Comparison of ENCODE assay signal across 1 cellular context in the genomic region with DNA sequence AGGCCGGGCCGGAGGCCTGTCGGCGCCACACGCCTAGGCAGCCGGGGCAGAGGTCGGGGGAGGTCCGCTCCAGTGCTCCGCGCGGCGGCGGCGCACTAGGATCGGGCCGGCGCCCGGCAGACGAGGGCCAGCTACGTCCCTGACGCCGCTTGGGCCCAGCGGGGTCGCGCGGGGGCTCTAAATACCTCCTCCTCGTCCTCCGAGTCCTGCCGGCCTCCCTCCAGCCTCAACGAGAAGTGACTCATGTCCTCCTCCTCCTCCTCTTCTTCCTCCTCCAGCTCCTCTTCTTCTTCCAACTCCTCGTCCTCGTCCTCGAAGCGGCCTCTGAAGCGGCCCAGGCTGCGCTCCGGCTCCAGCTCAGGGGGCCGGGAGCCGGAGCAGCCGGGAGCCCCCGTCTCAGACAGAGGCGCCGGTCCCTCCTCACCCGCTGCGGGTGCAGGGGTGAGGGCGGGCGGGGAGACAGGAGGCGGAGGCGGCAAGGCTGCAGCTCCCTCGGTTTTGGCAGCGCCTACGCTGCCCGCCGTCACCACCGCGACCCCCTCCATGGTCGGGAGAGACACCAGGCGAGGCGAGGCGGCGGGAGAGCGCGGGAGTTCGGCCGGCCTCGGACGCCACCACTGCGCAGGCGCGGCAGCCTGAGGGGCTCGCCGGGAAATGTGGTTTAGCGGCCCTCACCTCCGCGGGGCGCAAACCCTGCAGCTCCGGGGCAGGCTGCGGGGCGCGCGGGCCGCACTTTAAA.
TF ChIP-seq lines count a peak whose summit lies in the region.

Gene PCGF6, minus strand, starts transcription at position 619 of the 739 bp plus-strand sequence. Its CDS starts 74 bp downstream, at position 545.

TF ChIP-seq in K562, 482 proteins besides CTCF, POLR2A, EP300 and RAD21 (continued from another document and continues in another):
- TF ChIP-seq TFAM (CRISPR knock-in tag; conservative IDR thresholded peaks at IDR 0.05) (no peak), ZNF143 (CRISPR knock-in tag; IDR thresholded peaks at IDR 0.05) (peak; percentile 71), DDX20 (tag; IDR thresholded peaks at IDR 0.05; ENCODE audit: low read depth) (no peak), SRSF7 (optimal IDR thresholded peaks at IDR 0.05; ENCODE audit: low read depth, low read length) (no peak), ZNF75A (CRISPR knock-in tag; IDR thresholded peaks at IDR 0.05) (no peak), RCOR1 (IDR thresholded peaks at IDR 0.05; ENCODE audit: borderline replicate concordance in 1 of 2, low read depth in 2 of 2, low read length in 2 of 2) (no peak), SMARCA5 (IDR thresholded peaks at IDR 0.05) (no peak), RBM39 (optimal IDR thresholded peaks at IDR 0.05; ENCODE audit: low read depth, low read length) (no peak), ZNF57 (CRISPR knock-in tag; IDR thresholded peaks at IDR 0.05) (no peak), KAT8 (IDR thresholded peaks at IDR 0.05; ENCODE audit: low read depth) (no peak), TEAD4 (IDR thresholded peaks at IDR 0.05; ENCODE audit: low read length) (no peak), TEAD4 (CRISPR knock-in tag; IDR thresholded peaks at IDR 0.05; ENCODE audit: borderline replicate concordance) (no peak), SMAD3 (CRISPR knock-in tag; conservative IDR thresholded peaks at IDR 0.05) (no peak), FOXA3 (CRISPR knock-in tag; conservative IDR thresholded peaks at IDR 0.05 in 1 of 2, IDR thresholded peaks at IDR 0.05 in 1 of 2) (no peak), KDM5B (IDR thresholded peaks at IDR 0.05; ENCODE audit: insufficient replicate concordance, low read depth, low read length) (no peak), ZFP91 (CRISPR knock-in tag; IDR thresholded peaks at IDR 0.05) (0 out of 2 replicates have a peak, but pooled peaks have one; percentile 58), ZBTB7A (IDR thresholded peaks at IDR 0.05; ENCODE audit: borderline replicate concordance, control insufficient read depth, low read depth, low read length) (peak; percentile 58), BRF2 (IDR thresholded peaks at IDR 0.05; ENCODE audit: borderline replicate concordance, insufficient read depth, insufficient read length) (no peak), ZFPM2 (CRISPR knock-in tag; IDR thresholded peaks at IDR 0.05) (no peak), CHAMP1 (IDR thresholded peaks at IDR 0.05) (no peak), COPS2 (conservative IDR thresholded peaks at IDR 0.05) (no peak), DIDO1 (tag; IDR thresholded peaks at IDR 0.05; ENCODE audit: low read depth) (no peak), RNF219 (CRISPR knock-in tag; IDR thresholded peaks at IDR 0.05) (no peak), POLR2AphosphoS5 (IDR thresholded peaks at IDR 0.05; ENCODE audit: control insufficient read depth, insufficient read depth, low read depth, low read length) (0 out of 2 replicates have a peak, but pooled peaks have one; percentile 39), BRF1 (IDR thresholded peaks at IDR 0.05; ENCODE audit: borderline replicate concordance, extremely low read depth, insufficient read length) (no peak), CAMTA2 (CRISPR knock-in tag; conservative IDR thresholded peaks at IDR 0.05) (no peak), E2F6 (IDR thresholded peaks at IDR 0.05; ENCODE audit: borderline replicate concordance in 1 of 2, extremely low read depth in 1 of 2, insufficient read depth in 1 of 2, insufficient read length in 1 of 2, low read depth in 1 of 2, low read length in 1 of 2, poor library complexity in 1 of 2, severe bottlenecking in 1 of 2) (peak; percentile 89 to 97), MXD1 (CRISPR knock-in tag; IDR thresholded peaks at IDR 0.05; ENCODE audit: borderline replicate concordance, poor library complexity, severe bottlenecking) (no peak), BACH1 (tag; IDR thresholded peaks at IDR 0.05) (no peak), E2F5 (CRISPR knock-in tag; IDR thresholded peaks at IDR 0.05) (no peak), YY1 (IDR thresholded peaks at IDR 0.05; ENCODE audit: borderline replicate concordance in 1 of 3, control insufficient read depth in 1 of 3, extremely low read depth in 1 of 3, insufficient read depth in 3 of 3, insufficient read length in 1 of 3, insufficient replicate concordance in 2 of 3, low read depth in 1 of 3, low read length in 2 of 3) (peak in 2 of 3 experiments; percentile 37 to 61), KHSRP (IDR thresholded peaks at IDR 0.05) (no peak)
- TF ChIP-seq, protein P1, sequence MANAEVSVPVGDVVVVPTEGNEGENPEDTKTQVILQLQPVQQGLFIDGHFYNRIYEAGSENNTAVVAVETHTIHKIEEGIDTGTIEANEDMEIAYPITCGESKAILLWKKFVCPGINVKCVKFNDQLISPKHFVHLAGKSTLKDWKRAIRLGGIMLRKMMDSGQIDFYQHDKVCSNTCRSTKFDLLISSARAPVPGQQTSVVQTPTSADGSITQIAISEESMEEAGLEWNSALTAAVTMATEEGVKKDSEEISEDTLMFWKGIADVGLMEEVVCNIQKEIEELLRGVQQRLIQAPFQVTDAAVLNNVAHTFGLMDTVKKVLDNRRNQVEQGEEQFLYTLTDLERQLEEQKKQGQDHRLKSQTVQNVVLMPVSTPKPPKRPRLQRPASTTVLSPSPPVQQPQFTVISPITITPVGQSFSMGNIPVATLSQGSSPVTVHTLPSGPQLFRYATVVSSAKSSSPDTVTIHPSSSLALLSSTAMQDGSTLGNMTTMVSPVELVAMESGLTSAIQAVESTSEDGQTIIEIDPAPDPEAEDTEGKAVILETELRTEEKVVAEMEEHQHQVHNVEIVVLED (CRISPR knock-in tag; IDR thresholded peaks at IDR 0.05), result 0 out of 2 replicates have a peak, but pooled peaks have one; percentile 6
- TF ChIP-seq, protein P2, sequence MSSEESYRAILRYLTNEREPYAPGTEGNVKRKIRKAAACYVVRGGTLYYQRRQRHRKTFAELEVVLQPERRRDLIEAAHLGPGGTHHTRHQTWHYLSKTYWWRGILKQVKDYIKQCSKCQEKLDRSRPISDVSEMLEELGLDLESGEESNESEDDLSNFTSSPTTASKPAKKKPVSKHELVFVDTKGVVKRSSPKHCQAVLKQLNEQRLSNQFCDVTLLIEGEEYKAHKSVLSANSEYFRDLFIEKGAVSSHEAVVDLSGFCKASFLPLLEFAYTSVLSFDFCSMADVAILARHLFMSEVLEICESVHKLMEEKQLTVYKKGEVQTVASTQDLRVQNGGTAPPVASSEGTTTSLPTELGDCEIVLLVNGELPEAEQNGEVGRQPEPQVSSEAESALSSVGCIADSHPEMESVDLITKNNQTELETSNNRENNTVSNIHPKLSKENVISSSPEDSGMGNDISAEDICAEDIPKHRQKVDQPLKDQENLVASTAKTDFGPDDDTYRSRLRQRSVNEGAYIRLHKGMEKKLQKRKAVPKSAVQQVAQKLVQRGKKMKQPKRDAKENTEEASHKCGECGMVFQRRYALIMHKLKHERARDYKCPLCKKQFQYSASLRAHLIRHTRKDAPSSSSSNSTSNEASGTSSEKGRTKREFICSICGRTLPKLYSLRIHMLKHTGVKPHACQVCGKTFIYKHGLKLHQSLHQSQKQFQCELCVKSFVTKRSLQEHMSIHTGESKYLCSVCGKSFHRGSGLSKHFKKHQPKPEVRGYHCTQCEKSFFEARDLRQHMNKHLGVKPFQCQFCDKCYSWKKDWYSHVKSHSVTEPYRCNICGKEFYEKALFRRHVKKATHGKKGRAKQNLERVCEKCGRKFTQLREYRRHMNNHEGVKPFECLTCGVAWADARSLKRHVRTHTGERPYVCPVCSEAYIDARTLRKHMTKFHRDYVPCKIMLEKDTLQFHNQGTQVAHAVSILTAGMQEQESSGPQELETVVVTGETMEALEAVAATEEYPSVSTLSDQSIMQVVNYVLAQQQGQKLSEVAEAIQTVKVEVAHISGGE (CRISPR knock-in tag; IDR thresholded peaks at IDR 0.05), result 0 out of 6 replicates have a peak, but pooled peaks of 1 of the 3 experiments have one; percentile 22
- TF ChIP-seq, protein P3, sequence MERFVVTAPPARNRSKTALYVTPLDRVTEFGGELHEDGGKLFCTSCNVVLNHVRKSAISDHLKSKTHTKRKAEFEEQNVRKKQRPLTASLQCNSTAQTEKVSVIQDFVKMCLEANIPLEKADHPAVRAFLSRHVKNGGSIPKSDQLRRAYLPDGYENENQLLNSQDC (CRISPR knock-in tag; IDR thresholded peaks at IDR 0.05), result no peak
- TF ChIP-seq, protein P4, sequence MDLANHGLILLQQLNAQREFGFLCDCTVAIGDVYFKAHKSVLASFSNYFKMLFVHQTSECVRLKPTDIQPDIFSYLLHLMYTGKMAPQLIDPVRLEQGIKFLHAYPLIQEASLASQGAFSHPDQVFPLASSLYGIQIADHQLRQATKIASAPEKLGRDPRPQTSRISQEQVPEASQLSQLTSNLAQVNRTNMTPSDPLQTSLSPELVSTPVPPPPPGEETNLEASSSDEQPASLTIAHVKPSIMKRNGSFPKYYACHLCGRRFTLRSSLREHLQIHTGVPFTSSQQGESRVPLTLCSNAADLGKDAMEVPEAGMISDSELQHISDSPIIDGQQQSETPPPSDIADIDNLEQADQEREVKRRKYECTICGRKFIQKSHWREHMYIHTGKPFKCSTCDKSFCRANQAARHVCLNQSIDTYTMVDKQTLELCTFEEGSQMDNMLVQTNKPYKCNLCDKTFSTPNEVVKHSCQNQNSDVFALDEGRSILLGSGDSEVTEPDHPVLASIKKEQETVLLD (IDR thresholded peaks at IDR 0.05), result peak; percentile 42; the same call in 1 of the 2 replicates
- TF ChIP-seq, protein P5, sequence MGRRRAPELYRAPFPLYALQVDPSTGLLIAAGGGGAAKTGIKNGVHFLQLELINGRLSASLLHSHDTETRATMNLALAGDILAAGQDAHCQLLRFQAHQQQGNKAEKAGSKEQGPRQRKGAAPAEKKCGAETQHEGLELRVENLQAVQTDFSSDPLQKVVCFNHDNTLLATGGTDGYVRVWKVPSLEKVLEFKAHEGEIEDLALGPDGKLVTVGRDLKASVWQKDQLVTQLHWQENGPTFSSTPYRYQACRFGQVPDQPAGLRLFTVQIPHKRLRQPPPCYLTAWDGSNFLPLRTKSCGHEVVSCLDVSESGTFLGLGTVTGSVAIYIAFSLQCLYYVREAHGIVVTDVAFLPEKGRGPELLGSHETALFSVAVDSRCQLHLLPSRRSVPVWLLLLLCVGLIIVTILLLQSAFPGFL (CRISPR knock-in tag; IDR thresholded peaks at IDR 0.05), result no peak
